In genomic region chr10:68334672-68335467, GRCh38 we compare ENCODE assay signal across 9 cellular contexts. TPM values are rescaled to one million over a fixed set of nuclear protein-coding genes. Genes with fewer than 3 reads are reported as not detected.
DNase-seq lines count a peak whose midpoint lies in the region; ATAC-seq, FAIRE-seq and TF ChIP-seq lines count a peak whose summit lies in the region.
"Had no signal": no experiment of that assay in that cellular context is flagged by ENCODE, and none has a peak within 500 bp of the region (broad histone marks: within the 10 kb centered on the region; RNA-seq: fewer than 3 reads in every experiment).

No MANE protein-coding gene starts in this region.

- TF ChIP-seq CTCF in AG04449 (IDR thresholded peaks at IDR 0.05; ENCODE audit: insufficient read depth, low read length, missing control alignments) (no peak), IMR-90 (conservative IDR thresholded peaks at IDR 0.05; ENCODE audit: low read depth, low read length) (no peak), chondrocyte (IDR thresholded peaks at IDR 0.05) (no peak)

- H3K27me3 Mint-ChIP-seq in chondrocyte (ENCODE audit: low read depth), result no peaks in the 10 kb centered on the region
- H3K27me3 Mint-ChIP-seq in naive thymus-derived CD8-positive, alpha-beta T cell, result peaks cover 0 to 6% (median 0%) of the 10 kb centered on the region in 5 donors

- no peak overlapping the region for H2AK9ac ChIP-seq in IMR-90 (replicated peaks; ENCODE audit: low read depth, low read length, poor library complexity)

- H3K79me1 ChIP-seq in IMR-90 (ENCODE audit: low read depth in 1 of 2, low read length in 2 of 2), result peaks cover 4 to 26% of the 10 kb centered on the region in 2 experiments; a peak in 3 of 4 replicates

- no peak for ATAC-seq in IMR-90 (ENCODE audit: low read depth)
- no peak for ATAC-seq in naive thymus-derived CD8-positive, alpha-beta T cell
- ATAC-seq in GM18498 (IDR thresholded peaks at IDR 0.05; ENCODE audit: unreplicated experiment), result no peak

- H3K4me1 ChIP-seq in IMR-90 (ENCODE audit: control insufficient read depth, insufficient read depth, low read length), result peaks cover 4% of the 10 kb centered on the region

- no CpG with 5 or more reads among the region's 8 CpGs for WGBS in IMR-90 (ENCODE audit: extremely low coverage in 2 of 2, insufficient read length in 1 of 2), 2 experiments

- peak overlapping the region; percentile 51; the same call in 1 of the 2 replicates for H3K9ac ChIP-seq in IMR-90 (ENCODE audit: low read depth, low read length)

- H3K23ac ChIP-seq in IMR-90 (ENCODE audit: low read depth, low read length), result peak overlapping the region; percentile 53; the same call in 1 of the 2 replicates

- no peak overlapping the region for H4K8ac ChIP-seq in IMR-90 (ENCODE audit: low read depth in 2 of 2, low read length in 2 of 2)

- dilution Hi-C loops in IMR-90 (cut with HindIII; ENCODE audit: low sequenced_read_pairs, unreplicated experiment), result no loop called here

- H3K4me2 ChIP-seq in IMR-90 (ENCODE audit: low read depth, low read length), result peak overlapping the region; percentile 92

- H3K4me3 Mint-ChIP-seq in chondrocyte (ENCODE audit: unreplicated experiment), result peak overlapping the region; percentile 94
- H3K4me3 Mint-ChIP-seq in naive thymus-derived CD8-positive, alpha-beta T cell, result peak overlapping the region; percentile 97 to 100 (median 99)

- H3K14ac ChIP-seq in IMR-90 (replicated peaks; ENCODE audit: low read depth, low read length), result no peak overlapping the region

- peaks cover 61% of the 10 kb centered on the region for H3K4me1 Mint-ChIP-seq in chondrocyte (ENCODE audit: low read depth)
- H3K4me1 Mint-ChIP-seq in naive thymus-derived CD8-positive, alpha-beta T cell, result peaks cover 34 to 89% (median 62%) of the 10 kb centered on the region in 4 donors

- intact Hi-C loops in IMR-90 (cut with micrococcal nuclease), result loop anchor here (10.0 kb wide), 3 partner anchors 260 to 480 kb away; partner anchors contain the start of genes HERC4 and SIRT1

- H3K56ac ChIP-seq in IMR-90 (ENCODE audit: extremely low read depth, insufficient read depth, low read length), result no peak overlapping the region

- no peak overlapping the region for H2AK5ac ChIP-seq in IMR-90 (ENCODE audit: low read depth, low read length)

- H3K4ac ChIP-seq in IMR-90 (ENCODE audit: low read depth, low read length), result no peak overlapping the region

- TF ChIP-seq RAD21 in IMR-90 (IDR thresholded peaks at IDR 0.05; ENCODE audit: low read length), result no peak

- H3K36me3 ChIP-seq in IMR-90 (ENCODE audit: control insufficient read depth, insufficient read depth, low read length), result peaks cover 16% of the 10 kb centered on the region

- no peak overlapping the region for H3K27ac ChIP-seq in IMR-90 (ENCODE audit: insufficient read depth, low read length)

- H3K9me3 ChIP-seq in IMR-90 (ENCODE audit: control insufficient read depth, insufficient read depth, low read length), result no peaks in the 10 kb centered on the region

- no peak overlapping the region for H4K91ac ChIP-seq in IMR-90 (ENCODE audit: insufficient read depth, low read depth, low read length)

- peak overlapping the region; percentile 91 for H3K4me3 ChIP-seq in AG04449 (ENCODE audit: low read depth, low read length)
- peak overlapping the region; percentile 98 for H3K4me3 ChIP-seq in IMR-90 (ENCODE audit: insufficient read depth, low read depth, low read length)

- H3K9me1 ChIP-seq in IMR-90 (ENCODE audit: insufficient read depth, low read length), result peaks cover 8% of the 10 kb centered on the region; the same call in 1 of the 2 replicates

- in situ Hi-C loops in IMR-90 (cut with MboI; ENCODE audit: low sequenced_read_pairs), result no loop called here

- CTCF ChIA-PET in AG04449 (lab: Yijun Ruan, JAX) (interaction anchor here (1.2 to 4.9 kb wide), 3 partner anchors 14 to 480 kb away, joined by 3 to 33 read pairs (median 8); no protein-coding TSS in a partner anchor), IMR-90 (lab: Yijun Ruan, JAX) (interaction anchor here (0.6 to 1.9 kb wide), 3 partner anchors 34 to 479 kb away, joined by 3 to 6 read pairs (median 4); no protein-coding TSS in a partner anchor)

- TF ChIP-seq POLR2A in IMR-90 (IDR thresholded peaks at IDR 0.05; ENCODE audit: low read depth, low read length), result no peak

- peaks cover 71% of the 10 kb centered on the region for H4K20me1 ChIP-seq in IMR-90 (ENCODE audit: insufficient read depth, low read length)

- H3K18ac ChIP-seq in IMR-90 (ENCODE audit: low read depth, low read length), result no peak overlapping the region

- no peak overlapping the region for H2AFZ ChIP-seq in IMR-90 (replicated peaks; ENCODE audit: low read length, poor library complexity)

- no peak for FAIRE-seq in frontal cortex (lab: Jason Lieb, UNC)

- BruUV-seq in IMR-90 (replicated peaks; lab: Mats Ljungman, UMichigan), result no TSS peak

- peaks cover 18% of the 10 kb centered on the region for H3K36me3 Mint-ChIP-seq in chondrocyte (ENCODE audit: low read depth)
- H3K36me3 Mint-ChIP-seq in naive thymus-derived CD8-positive, alpha-beta T cell, result peaks cover 0 to 42% (median 13%) of the 10 kb centered on the region in 3 donors

- H3K27me3 ChIP-seq in IMR-90 (ENCODE audit: control insufficient read depth, insufficient read depth, low read length), result no peaks in the 10 kb centered on the region

- H3K27ac Mint-ChIP-seq in chondrocyte (ENCODE audit: unreplicated experiment), result peak overlapping the region; percentile 99
- peak overlapping the region; percentile 20 to 100 (median 100) for H3K27ac Mint-ChIP-seq in naive thymus-derived CD8-positive, alpha-beta T cell

- no peak overlapping the region for H2BK15ac ChIP-seq in IMR-90 (ENCODE audit: low read depth, low read length)

- no peak overlapping the region for H2BK20ac ChIP-seq in IMR-90 (ENCODE audit: low read depth, low read length)

- no peak for DNase-seq in AG04449 (ENCODE audit: low read depth, low spot score)
- no peak for DNase-seq in IMR-90
- no peak for DNase-seq in chondrocyte (ENCODE audit: low spot score)
- no peak for DNase-seq in naive thymus-derived CD8-positive, alpha-beta T cell
- DNase-seq in frontal cortex (ENCODE audit: low spot score in 2 of 2), result no peak
- no peak for DNase-seq in AG20443 (ENCODE audit: low spot score)
- no peak for DNase-seq in stimulated activated CD4-positive, alpha-beta T cell treated with anti-CD3 and anti-CD28 coated beads, Interleukin-4, amount 100 ng/mL, for 24 hours
- DNase-seq: activated CD8-positive, alpha-beta memory T cell treated with anti-CD3 and anti-CD28 coated beads, Interleukin-2, amount 50 U/mL, for 48 hours had no signal

- no peak overlapping the region for H2BK5ac ChIP-seq in IMR-90 (ENCODE audit: low read depth, low read length, poor library complexity, severe bottlenecking)

- no peak overlapping the region for H2BK120ac ChIP-seq in IMR-90 (ENCODE audit: low read depth, low read length)

- POLR2A ChIA-PET in AG04449 (lab: Yijun Ruan, JAX) (no interaction called here), IMR-90 (lab: Charles Lee; ENCODE audit: unreplicated experiment) (no interaction called here)
- POLR2A ChIA-PET in naive thymus-derived CD8-positive, alpha-beta T cell (lab: Charles Lee), result interaction anchor here (0.7 to 5.1 kb wide), 3 partner anchors 13 to 265 kb away, joined by 3 to 38 read pairs (median 4); no protein-coding TSS in a partner anchor

- no peak overlapping the region for H4K5ac ChIP-seq in IMR-90 (ENCODE audit: low read depth, low read length)

- H3K9me3 Mint-ChIP-seq in chondrocyte (ENCODE audit: low read depth), result no peaks in the 10 kb centered on the region
- peaks cover 0 to 4% (median 0%) of the 10 kb centered on the region in 9 donors for H3K9me3 Mint-ChIP-seq in naive thymus-derived CD8-positive, alpha-beta T cell

TF ChIP-seq in IMR-90, 13 proteins besides CTCF, POLR2A, EP300 and RAD21 (continues in another document):
- TF ChIP-seq NFE2L2 (IDR thresholded peaks at IDR 0.05; ENCODE audit: low read depth, low read length) (no peak), FOS (IDR thresholded peaks at IDR 0.05; ENCODE audit: low read depth, low read length) (no peak), MAFK (IDR thresholded peaks at IDR 0.05; ENCODE audit: low read depth, low read length) (no peak), CHD1 (IDR thresholded peaks at IDR 0.05; ENCODE audit: low read depth, low read length) (no peak), BHLHE40 (IDR thresholded peaks at IDR 0.05; ENCODE audit: low read depth, low read length) (no peak), RCOR1 (IDR thresholded peaks at IDR 0.05; ENCODE audit: insufficient replicate concordance, low read length) (no peak), MAZ (IDR thresholded peaks at IDR 0.05; ENCODE audit: borderline replicate concordance, low read depth, low read length) (no peak), ELK1 (IDR thresholded peaks at IDR 0.05; ENCODE audit: borderline replicate concordance, low read depth, low read length) (no peak), CEBPB (IDR thresholded peaks at IDR 0.05; ENCODE audit: low read depth, low read length) (no peak)

RNA-seq across cellular contexts. Expression of gene PBLD, which starts 2.1 kb away (rescaled TPM):
- 5.0 and 5.7 TPM in 2 replicates for total RNA-seq in IMR-90 (2012; rRNA removed)
- polyA plus RNA-seq in IMR-90 (2012; rRNA removed), result 2.3 and 3.3 TPM in 2 replicates
- 0.84 and 0.99 TPM in 2 replicates for polyA plus RNA-seq in IMR-90 (2012; cell fraction: cytosol; rRNA removed)
- polyA plus RNA-seq in IMR-90 (2012; cell fraction: nucleus; rRNA removed; ENCODE audit: low replicate concordance), result 0.76 and 3.7 TPM in 2 replicates
- 6.7 to 8.8 TPM (median 8.5 TPM) in 3 replicates for total RNA-seq in chondrocyte
- total RNA-seq in naive thymus-derived CD8-positive, alpha-beta T cell, result 1 to 10 TPM; 1.7 to 2.2 TPM
- polyA plus RNA-seq in naive thymus-derived CD8-positive, alpha-beta T cell, result 1 to 10 TPM in 2 of 3 donors, under 1 TPM in 1; 0.93 to 1.3 (median 1.2) TPM
- 8.6 TPM for total RNA-seq in frontal cortex

RNA-seq across cellular contexts. Expression of gene HNRNPH3, which starts 3.0 kb away (rescaled TPM):
- total RNA-seq in IMR-90 (2012; rRNA removed) (10.6 and 23.6 TPM in 2 replicates), chondrocyte (66.5 to 100 TPM (median 73.1 TPM) in 3 replicates), frontal cortex (40.4 TPM)
- polyA plus RNA-seq in IMR-90 (2012; rRNA removed), result 119 and 142 TPM in 2 replicates
- polyA plus RNA-seq in IMR-90 (2012; cell fraction: cytosol; rRNA removed), result 10.1 and 15.3 TPM in 2 replicates
- polyA plus RNA-seq in IMR-90 (2012; cell fraction: nucleus; rRNA removed; ENCODE audit: low replicate concordance), result 6.1 and 43.1 TPM in 2 replicates
- total RNA-seq in naive thymus-derived CD8-positive, alpha-beta T cell, result 100 to 1,000 TPM; 184 to 186 TPM
- 100 to 1,000 TPM; 116 to 166 (median 144) TPM for polyA plus RNA-seq in naive thymus-derived CD8-positive, alpha-beta T cell
